Comparison of ENCODE assay signal across 17 cellular contexts in genomic region chr2:154836622-154837021, GRCh38.
DNase-seq lines count a peak whose midpoint lies in the region; FAIRE-seq and TF ChIP-seq lines count a peak whose summit lies in the region.
"Had no signal": no experiment of that assay in that cellular context is flagged by ENCODE, and none has a peak within 500 bp of the region (broad histone marks: within the 10 kb centered on the region; RNA-seq: fewer than 3 reads in every experiment).

No MANE protein-coding gene starts in this region.

- H3K27me3 ChIP-seq in liver (ENCODE audit: control insufficient read depth in 4 of 4, insufficient read depth in 4 of 4, low read length in 3 of 4) (no peaks in the 10 kb centered on the region), small intestine (ENCODE audit: control insufficient read depth in 2 of 2, insufficient read depth in 2 of 2, low read length in 2 of 2) (no peaks in the 10 kb centered on the region)

- DNase-seq in DMS153 (lab: John Stamatoyannopoulos, UW) = peak; percentile 30
- DNase-seq in NCI-H2029 (lab: John Stamatoyannopoulos, UW) = peak; percentile 24
- peak; percentile 74 for DNase-seq in NCI-H774 (lab: John Stamatoyannopoulos, UW)
- no peak for DNase-seq in small intestine
- no peak for DNase-seq in activated T-cell treated with anti-CD3 and anti-CD28 coated beads, Interleukin-2, amount 50 U/mL, for 1 hour
- no peak for DNase-seq in T-helper 1 cell
- DNase-seq in NCI-H524 treated with DMSO at 0.1 percent for 48 hours (lab: John Stamatoyannopoulos, UW) = no peak
- DNase-seq: Caco-2, DMS79 treated with DMSO at 0.1 percent for 48 hours, HCEC 1CT, MV-4-11, NCI-H1694, NCI-H2171 treated with DMSO at 0.1 percent for 48 hours, NCI-H524 had no signal

- TF ChIP-seq CTCF in liver (IDR thresholded peaks at IDR 0.05; ENCODE audit: low read depth, low read length, missing input control) = no peak

- peak; percentile 27 to 38 for TF ChIP-seq RAD21 in liver (IDR thresholded peaks at IDR 0.05)

- H3K9ac ChIP-seq in liver (ENCODE audit: low read depth in 1 of 2, low read length in 2 of 2) = no peak overlapping the region

- FAIRE-seq in small intestine (lab: Jason Lieb, UNC) = no peak
- FAIRE-seq: A204.1, G401.6 had no signal

- H3K4me1 ChIP-seq in liver (ENCODE audit: control insufficient read depth in 4 of 4, insufficient read depth in 4 of 4, low read length in 3 of 4) = peaks cover 2 to 9% (median 4%) of the 10 kb centered on the region in 4 donors
- H3K4me1 ChIP-seq in small intestine (ENCODE audit: control insufficient read depth in 2 of 2, insufficient read depth in 1 of 2, low read depth in 1 of 2, low read length in 1 of 2) = no peaks in the 10 kb centered on the region
- H3K4me1 ChIP-seq: Caco-2 had no signal

- 39% methylated on average over 1 of the region's 1 CpG for WGBS in liver
- 72 to 90% (median 85%) methylated on average over 1 of the region's 1 CpG for WGBS in small intestine, 3 donors

- H3K4me3 ChIP-seq in liver (ENCODE audit: low read depth in 1 of 3, low read length in 3 of 3) = no peak overlapping the region
- H3K4me3 ChIP-seq in small intestine (ENCODE audit: low read depth in 1 of 2, low read length in 2 of 2) = no peak overlapping the region

- no peaks in the 10 kb centered on the region for H3K36me3 ChIP-seq in liver (ENCODE audit: control insufficient read depth in 4 of 4, insufficient read depth in 3 of 4, low read depth in 1 of 4, low read length in 3 of 4)
- no peaks in the 10 kb centered on the region for H3K36me3 ChIP-seq in small intestine (ENCODE audit: control insufficient read depth in 2 of 2, insufficient read depth in 2 of 2, low read length in 2 of 2)

- H3K9me3 ChIP-seq in liver (ENCODE audit: control insufficient read depth in 4 of 4, low read length in 3 of 4) = no peaks in the 10 kb centered on the region
- H3K9me3 ChIP-seq in small intestine (ENCODE audit: control insufficient read depth, low read depth) = no peaks in the 10 kb centered on the region
- H3K9me3 ChIP-seq: Caco-2 had no signal

- H3K27ac ChIP-seq in liver (ENCODE audit: low read depth in 1 of 2, low read length in 2 of 2) (no peak overlapping the region), small intestine (ENCODE audit: low read depth in 1 of 2, low read length in 1 of 2) (no peak overlapping the region)

TF ChIP-seq in liver, 16 proteins besides CTCF, POLR2A, EP300 and RAD21:
- TF ChIP-seq HNF4G (IDR thresholded peaks at IDR 0.05) (no peak), FOXA2 (IDR thresholded peaks at IDR 0.05) (peak; percentile 39), ATF3 (IDR thresholded peaks at IDR 0.05) (no peak), ZBTB33 (IDR thresholded peaks at IDR 0.05) (no peak), REST (IDR thresholded peaks at IDR 0.05) (no peak), SP1 (IDR thresholded peaks at IDR 0.05) (no peak), FOXA1 (IDR thresholded peaks at IDR 0.05) (no peak), GABPA (IDR thresholded peaks at IDR 0.05 in 1 of 2, conservative IDR thresholded peaks at IDR 0.05 in 1 of 2) (no peak), NR2F2 (IDR thresholded peaks at IDR 0.05) (no peak), MAX (IDR thresholded peaks at IDR 0.05) (no peak), TAF1 (conservative IDR thresholded peaks at IDR 0.05) (no peak), JUND (IDR thresholded peaks at IDR 0.05) (no peak), RXRA (IDR thresholded peaks at IDR 0.05) (peak in 1 of 2 donors; percentile 16), YY1 (IDR thresholded peaks at IDR 0.05) (no peak), HNF4A (conservative IDR thresholded peaks at IDR 0.05) (peak in 1 of 2 donors; percentile 18), EGR1 (IDR thresholded peaks at IDR 0.05; ENCODE audit: low read depth in 2 of 2) (no peak)

Comparison
In these comparisons a context has a peak if more than half of its experiments do, and no peak if none do; other contexts are left out.
1. DNase-seq: peak in DMS153 (single experiment), NCI-H2029 (single experiment) and NCI-H774 (single experiment); none in small intestine (single experiment), activated T-cell treated with anti-CD3 and anti-CD28 coated beads, Interleukin-2, amount 50 U/mL, for 1 hour (single experiment), T-helper 1 cell (0 of 5) and NCI-H524 treated with DMSO at 0.1 percent for 48 hours (single experiment).